In the genomic region with DNA sequence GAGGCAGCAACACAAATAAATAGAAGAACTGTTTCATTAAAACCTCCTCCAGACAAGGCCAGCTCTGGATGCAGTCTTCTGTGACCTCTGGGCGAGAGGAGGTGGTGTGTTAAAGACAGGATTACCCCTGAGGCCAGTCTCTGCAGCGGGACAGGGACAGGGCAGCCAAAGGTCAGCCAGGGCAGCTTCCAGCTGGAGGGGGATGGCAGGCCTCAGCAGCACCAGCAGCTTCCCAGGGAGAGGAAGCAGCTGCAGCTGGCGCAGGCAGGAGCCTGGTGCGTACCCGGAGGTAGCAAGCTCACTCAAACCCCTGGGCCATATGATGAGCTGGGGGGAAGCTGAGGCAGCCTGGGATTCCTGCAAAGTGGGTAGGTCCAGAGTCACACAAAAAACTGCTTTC, we compare ENCODE assay signal across 1 cellular context.
TF ChIP-seq lines count a peak whose summit lies in the region.

No MANE protein-coding gene starts in this region.

TF ChIP-seq in HepG2, 621 proteins besides CTCF, POLR2A, EP300 and RAD21 (continued from another document):
- TF ChIP-seq, protein P1, sequence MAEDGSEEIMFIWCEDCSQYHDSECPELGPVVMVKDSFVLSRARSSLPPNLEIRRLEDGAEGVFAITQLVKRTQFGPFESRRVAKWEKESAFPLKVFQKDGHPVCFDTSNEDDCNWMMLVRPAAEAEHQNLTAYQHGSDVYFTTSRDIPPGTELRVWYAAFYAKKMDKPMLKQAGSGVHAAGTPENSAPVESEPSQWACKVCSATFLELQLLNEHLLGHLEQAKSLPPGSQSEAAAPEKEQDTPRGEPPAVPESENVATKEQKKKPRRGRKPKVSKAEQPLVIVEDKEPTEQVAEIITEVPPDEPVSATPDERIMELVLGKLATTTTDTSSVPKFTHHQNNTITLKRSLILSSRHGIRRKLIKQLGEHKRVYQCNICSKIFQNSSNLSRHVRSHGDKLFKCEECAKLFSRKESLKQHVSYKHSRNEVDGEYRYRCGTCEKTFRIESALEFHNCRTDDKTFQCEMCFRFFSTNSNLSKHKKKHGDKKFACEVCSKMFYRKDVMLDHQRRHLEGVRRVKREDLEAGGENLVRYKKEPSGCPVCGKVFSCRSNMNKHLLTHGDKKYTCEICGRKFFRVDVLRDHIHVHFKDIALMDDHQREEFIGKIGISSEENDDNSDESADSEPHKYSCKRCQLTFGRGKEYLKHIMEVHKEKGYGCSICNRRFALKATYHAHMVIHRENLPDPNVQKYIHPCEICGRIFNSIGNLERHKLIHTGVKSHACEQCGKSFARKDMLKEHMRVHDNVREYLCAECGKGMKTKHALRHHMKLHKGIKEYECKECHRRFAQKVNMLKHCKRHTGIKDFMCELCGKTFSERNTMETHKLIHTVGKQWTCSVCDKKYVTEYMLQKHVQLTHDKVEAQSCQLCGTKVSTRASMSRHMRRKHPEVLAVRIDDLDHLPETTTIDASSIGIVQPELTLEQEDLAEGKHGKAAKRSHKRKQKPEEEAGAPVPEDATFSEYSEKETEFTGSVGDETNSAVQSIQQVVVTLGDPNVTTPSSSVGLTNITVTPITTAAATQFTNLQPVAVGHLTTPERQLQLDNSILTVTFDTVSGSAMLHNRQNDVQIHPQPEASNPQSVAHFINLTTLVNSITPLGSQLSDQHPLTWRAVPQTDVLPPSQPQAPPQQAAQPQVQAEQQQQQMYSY (CRISPR knock-in tag; IDR thresholded peaks at IDR 0.05), result no peak
- TF ChIP-seq ETV6 (CRISPR knock-in tag; conservative IDR thresholded peaks at IDR 0.05), result no peak
- no peak for TF ChIP-seq RELA (CRISPR knock-in tag; IDR thresholded peaks at IDR 0.05)
- TF ChIP-seq ZNF468 (CRISPR knock-in tag; IDR thresholded peaks at IDR 0.05), result no peak
- no peak for TF ChIP-seq SMARCC2 (IDR thresholded peaks at IDR 0.05)
- TF ChIP-seq SCMH1 (CRISPR knock-in tag; IDR thresholded peaks at IDR 0.05; ENCODE audit: borderline replicate concordance), result no peak
- no peak for TF ChIP-seq SOX5 (CRISPR knock-in tag; IDR thresholded peaks at IDR 0.05; ENCODE audit: borderline replicate concordance)
- TF ChIP-seq, protein P2, sequence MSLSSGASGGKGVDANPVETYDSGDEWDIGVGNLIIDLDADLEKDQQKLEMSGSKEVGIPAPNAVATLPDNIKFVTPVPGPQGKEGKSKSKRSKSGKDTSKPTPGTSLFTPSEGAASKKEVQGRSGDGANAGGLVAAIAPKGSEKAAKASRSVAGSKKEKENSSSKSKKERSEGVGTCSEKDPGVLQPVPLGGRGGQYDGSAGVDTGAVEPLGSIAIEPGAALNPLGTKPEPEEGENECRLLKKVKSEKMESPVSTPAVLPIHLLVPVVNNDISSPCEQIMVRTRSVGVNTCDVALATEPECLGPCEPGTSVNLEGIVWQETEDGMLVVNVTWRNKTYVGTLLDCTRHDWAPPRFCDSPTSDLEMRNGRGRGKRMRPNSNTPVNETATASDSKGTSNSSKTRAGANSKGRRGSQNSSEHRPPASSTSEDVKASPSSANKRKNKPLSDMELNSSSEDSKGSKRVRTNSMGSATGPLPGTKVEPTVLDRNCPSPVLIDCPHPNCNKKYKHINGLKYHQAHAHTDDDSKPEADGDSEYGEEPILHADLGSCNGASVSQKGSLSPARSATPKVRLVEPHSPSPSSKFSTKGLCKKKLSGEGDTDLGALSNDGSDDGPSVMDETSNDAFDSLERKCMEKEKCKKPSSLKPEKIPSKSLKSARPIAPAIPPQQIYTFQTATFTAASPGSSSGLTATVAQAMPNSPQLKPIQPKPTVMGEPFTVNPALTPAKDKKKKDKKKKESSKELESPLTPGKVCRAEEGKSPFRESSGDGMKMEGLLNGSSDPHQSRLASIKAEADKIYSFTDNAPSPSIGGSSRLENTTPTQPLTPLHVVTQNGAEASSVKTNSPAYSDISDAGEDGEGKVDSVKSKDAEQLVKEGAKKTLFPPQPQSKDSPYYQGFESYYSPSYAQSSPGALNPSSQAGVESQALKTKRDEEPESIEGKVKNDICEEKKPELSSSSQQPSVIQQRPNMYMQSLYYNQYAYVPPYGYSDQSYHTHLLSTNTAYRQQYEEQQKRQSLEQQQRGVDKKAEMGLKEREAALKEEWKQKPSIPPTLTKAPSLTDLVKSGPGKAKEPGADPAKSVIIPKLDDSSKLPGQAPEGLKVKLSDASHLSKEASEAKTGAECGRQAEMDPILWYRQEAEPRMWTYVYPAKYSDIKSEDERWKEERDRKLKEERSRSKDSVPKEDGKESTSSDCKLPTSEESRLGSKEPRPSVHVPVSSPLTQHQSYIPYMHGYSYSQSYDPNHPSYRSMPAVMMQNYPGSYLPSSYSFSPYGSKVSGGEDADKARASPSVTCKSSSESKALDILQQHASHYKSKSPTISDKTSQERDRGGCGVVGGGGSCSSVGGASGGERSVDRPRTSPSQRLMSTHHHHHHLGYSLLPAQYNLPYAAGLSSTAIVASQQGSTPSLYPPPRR (CRISPR knock-in tag; IDR thresholded peaks at IDR 0.05; ENCODE audit: borderline replicate concordance), result no peak
